ENCODE assay signal across 1 cellular context in the genomic region with DNA sequence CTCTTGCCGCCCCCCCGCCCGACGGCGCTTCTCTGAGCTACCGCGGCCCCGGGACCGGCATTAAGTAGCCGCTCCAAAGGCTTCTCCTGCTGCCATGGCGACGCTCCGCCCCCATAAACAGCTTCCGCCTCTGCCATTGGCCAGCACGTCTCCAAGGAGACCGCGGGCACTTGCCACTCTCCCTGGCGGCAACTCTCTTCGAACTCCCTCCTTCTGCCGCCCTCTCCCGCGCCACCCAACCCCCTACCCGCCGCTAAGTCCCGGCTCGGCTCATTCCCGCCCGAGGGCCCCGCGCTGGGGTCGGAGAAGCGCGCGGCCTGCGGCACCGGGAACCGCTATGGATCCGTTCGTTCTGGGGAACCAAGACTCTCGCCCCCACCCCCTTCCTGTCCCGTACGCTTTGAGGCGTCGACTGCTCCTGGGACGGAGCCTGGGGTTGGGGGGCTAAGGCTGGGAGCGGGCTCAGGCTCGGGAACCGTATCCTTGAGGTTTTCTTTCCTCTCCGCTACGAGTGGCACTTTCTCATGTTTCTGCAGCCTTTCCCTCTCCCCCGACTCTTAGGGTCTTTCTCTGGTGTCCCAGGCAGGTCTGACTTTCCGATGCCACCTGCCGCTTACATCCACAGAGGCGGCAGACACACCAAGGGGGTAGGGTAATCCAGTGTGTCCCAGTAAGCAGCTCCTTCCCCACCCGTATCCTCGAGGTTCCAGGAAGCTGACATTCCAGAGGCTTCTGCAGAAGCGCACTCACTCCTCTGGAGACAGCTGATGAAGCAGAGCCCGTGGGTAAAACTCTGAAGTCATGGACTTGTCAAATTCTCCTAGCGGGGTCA.
TF ChIP-seq lines count a peak whose summit lies in the region.

A gene with protein sequence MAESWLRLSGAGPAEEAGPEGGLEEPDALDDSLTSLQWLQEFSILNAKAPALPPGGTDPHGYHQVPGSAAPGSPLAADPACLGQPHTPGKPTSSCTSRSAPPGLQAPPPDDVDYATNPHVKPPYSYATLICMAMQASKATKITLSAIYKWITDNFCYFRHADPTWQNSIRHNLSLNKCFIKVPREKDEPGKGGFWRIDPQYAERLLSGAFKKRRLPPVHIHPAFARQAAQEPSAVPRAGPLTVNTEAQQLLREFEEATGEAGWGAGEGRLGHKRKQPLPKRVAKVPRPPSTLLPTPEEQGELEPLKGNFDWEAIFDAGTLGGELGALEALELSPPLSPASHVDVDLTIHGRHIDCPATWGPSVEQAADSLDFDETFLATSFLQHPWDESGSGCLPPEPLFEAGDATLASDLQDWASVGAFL (minus strand): TSS at position 34 of the 832 bp plus-strand sequence. CDS start 850 bp downstream, outside the sequence.

TF ChIP-seq in K562, 482 proteins besides CTCF, POLR2A, EP300 and RAD21 (continued from another document and continues in another):
- TF ChIP-seq, protein P1, sequence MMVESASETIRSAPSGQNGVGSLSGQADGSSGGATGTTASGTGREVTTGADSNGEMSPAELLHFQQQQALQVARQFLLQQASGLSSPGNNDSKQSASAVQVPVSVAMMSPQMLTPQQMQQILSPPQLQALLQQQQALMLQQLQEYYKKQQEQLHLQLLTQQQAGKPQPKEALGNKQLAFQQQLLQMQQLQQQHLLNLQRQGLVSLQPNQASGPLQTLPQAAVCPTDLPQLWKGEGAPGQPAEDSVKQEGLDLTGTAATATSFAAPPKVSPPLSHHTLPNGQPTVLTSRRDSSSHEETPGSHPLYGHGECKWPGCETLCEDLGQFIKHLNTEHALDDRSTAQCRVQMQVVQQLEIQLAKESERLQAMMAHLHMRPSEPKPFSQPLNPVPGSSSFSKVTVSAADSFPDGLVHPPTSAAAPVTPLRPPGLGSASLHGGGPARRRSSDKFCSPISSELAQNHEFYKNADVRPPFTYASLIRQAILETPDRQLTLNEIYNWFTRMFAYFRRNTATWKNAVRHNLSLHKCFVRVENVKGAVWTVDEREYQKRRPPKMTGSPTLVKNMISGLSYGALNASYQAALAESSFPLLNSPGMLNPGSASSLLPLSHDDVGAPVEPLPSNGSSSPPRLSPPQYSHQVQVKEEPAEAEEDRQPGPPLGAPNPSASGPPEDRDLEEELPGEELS (CRISPR knock-in tag; IDR thresholded peaks at IDR 0.05; ENCODE audit: borderline replicate concordance): 0 out of 2 replicates have a peak, but pooled peaks have one; percentile 29
- TF ChIP-seq ZNF316 (IDR thresholded peaks at IDR 0.05) (no peak), RFX1 (IDR thresholded peaks at IDR 0.05) (peak; percentile 99), HCFC1 (IDR thresholded peaks at IDR 0.05; ENCODE audit: low read depth, low read length) (peak; percentile 36; the same call in 1 of the 2 replicates), EGR1 (conservative IDR thresholded peaks at IDR 0.05) (peak; percentile 85), CHD2 (IDR thresholded peaks at IDR 0.05; ENCODE audit: low read depth, low read length) (peak; percentile 63; the same call in 1 of the 2 replicates), YY1 (IDR thresholded peaks at IDR 0.05; ENCODE audit: borderline replicate concordance in 1 of 3, control insufficient read depth in 1 of 3, extremely low read depth in 1 of 3, insufficient read depth in 3 of 3, insufficient read length in 1 of 3, insufficient replicate concordance in 2 of 3, low read depth in 1 of 3, low read length in 2 of 3) (peak in 1 of 3 experiments; percentile 25), POLR2G (IDR thresholded peaks at IDR 0.05; ENCODE audit: low read depth, low read length) (peak; percentile 86), CEBPB (tag; IDR thresholded peaks at IDR 0.05) (no peak), PHF20 (IDR thresholded peaks at IDR 0.05; ENCODE audit: partially characterized antibody) (no peak), ZNF12 (CRISPR knock-in tag; IDR thresholded peaks at IDR 0.05) (no peak), TBP (optimal IDR thresholded peaks at IDR 0.05; ENCODE audit: low read depth, low read length) (no peak), FOXJ3 (CRISPR knock-in tag; IDR thresholded peaks at IDR 0.05) (peak; percentile 93), TBL1XR1 (IDR thresholded peaks at IDR 0.05; ENCODE audit: low read length in 2 of 2) (peak in 1 of 2 experiments; percentile 73; a peak in 1 of 4 replicates), HEY1 (CRISPR knock-in tag; IDR thresholded peaks at IDR 0.05; ENCODE audit: borderline replicate concordance) (no peak), NEUROD1 (IDR thresholded peaks at IDR 0.05; ENCODE audit: borderline replicate concordance, low read depth, low read length, partially characterized antibody) (peak; percentile 99), CSDE1 (IDR thresholded peaks at IDR 0.05) (peak in 1 of 2 experiments; percentile 93; a peak in 2 of 4 replicates), HMGN3 (IDR thresholded peaks at IDR 0.05; ENCODE audit: borderline replicate concordance, extremely low read depth, insufficient read length, low read depth, low read length) (peak; percentile 56), FOS (IDR thresholded peaks at IDR 0.05; ENCODE audit: extremely low read depth, insufficient read length) (peak; percentile 81), RBM22 (IDR thresholded peaks at IDR 0.05; ENCODE audit: low read depth, low read length, poor library complexity, severe bottlenecking) (peak; percentile 100), HDAC2 (IDR thresholded peaks at IDR 0.05) (0 out of 2 replicates have a peak, but pooled peaks have one; percentile 37), ZNF717 (CRISPR knock-in tag; IDR thresholded peaks at IDR 0.05) (peak; percentile 77; the same call in 1 of the 2 replicates), SAP30 (IDR thresholded peaks at IDR 0.05; ENCODE audit: borderline replicate concordance, insufficient read depth, low read depth, low read length, poor library complexity, severe bottlenecking) (peak; percentile 84), SIN3A (IDR thresholded peaks at IDR 0.05; ENCODE audit: borderline replicate concordance in 2 of 2, control insufficient read depth in 1 of 2, low read depth in 2 of 2, low read length in 2 of 2) (peak; percentile 96 to 99), ZNF589 (CRISPR knock-in tag; IDR thresholded peaks at IDR 0.05; ENCODE audit: low read depth) (no peak), GABPB1 (CRISPR knock-in tag; IDR thresholded peaks at IDR 0.05) (peak; percentile 18; the same call in 1 of the 2 replicates), FOXJ2 (tag; IDR thresholded peaks at IDR 0.05) (peak; percentile 99), EHMT2 (IDR thresholded peaks at IDR 0.05) (no peak), PCBP1 (IDR thresholded peaks at IDR 0.05; ENCODE audit: low read depth, low read length, poor library complexity, severe bottlenecking) (peak; percentile 97), PCBP2 (IDR thresholded peaks at IDR 0.05; ENCODE audit: low read depth, low read length, poor library complexity, severe bottlenecking) (no peak), MEF2D (tag; conservative IDR thresholded peaks at IDR 0.05; ENCODE audit: low read depth) (no peak), ZNF121 (CRISPR knock-in tag; conservative IDR thresholded peaks at IDR 0.05) (0 out of 2 replicates have a peak, but pooled peaks have one; percentile 3), BMI1 (IDR thresholded peaks at IDR 0.05; ENCODE audit: low read length) (peak; percentile 97), HMG20A (CRISPR knock-in tag; conservative IDR thresholded peaks at IDR 0.05) (no peak), TEAD1 (CRISPR knock-in tag; IDR thresholded peaks at IDR 0.05) (peak in 1 of 2 experiments; percentile 67; a peak in 1 of 4 replicates)
- TF ChIP-seq, protein P2, sequence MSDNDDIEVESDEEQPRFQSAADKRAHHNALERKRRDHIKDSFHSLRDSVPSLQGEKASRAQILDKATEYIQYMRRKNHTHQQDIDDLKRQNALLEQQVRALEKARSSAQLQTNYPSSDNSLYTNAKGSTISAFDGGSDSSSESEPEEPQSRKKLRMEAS (CRISPR knock-in tag; IDR thresholded peaks at IDR 0.05): peak; percentile 41
- TF ChIP-seq, protein P3, sequence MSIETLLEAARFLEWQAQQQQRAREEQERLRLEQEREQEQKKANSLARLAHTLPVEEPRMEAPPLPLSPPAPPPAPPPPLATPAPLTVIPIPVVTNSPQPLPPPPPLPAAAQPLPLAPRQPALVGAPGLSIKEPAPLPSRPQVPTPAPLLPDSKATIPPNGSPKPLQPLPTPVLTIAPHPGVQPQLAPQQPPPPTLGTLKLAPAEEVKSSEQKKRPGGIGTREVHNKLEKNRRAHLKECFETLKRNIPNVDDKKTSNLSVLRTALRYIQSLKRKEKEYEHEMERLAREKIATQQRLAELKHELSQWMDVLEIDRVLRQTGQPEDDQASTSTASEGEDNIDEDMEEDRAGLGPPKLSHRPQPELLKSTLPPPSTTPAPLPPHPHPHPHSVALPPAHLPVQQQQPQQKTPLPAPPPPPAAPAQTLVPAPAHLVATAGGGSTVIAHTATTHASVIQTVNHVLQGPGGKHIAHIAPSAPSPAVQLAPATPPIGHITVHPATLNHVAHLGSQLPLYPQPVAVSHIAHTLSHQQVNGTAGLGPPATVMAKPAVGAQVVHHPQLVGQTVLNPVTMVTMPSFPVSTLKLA (conservative IDR thresholded peaks at IDR 0.05): peak in 1 of 2 experiments; percentile 58; a peak in 1 of 4 replicates
- TF ChIP-seq, protein P4, sequence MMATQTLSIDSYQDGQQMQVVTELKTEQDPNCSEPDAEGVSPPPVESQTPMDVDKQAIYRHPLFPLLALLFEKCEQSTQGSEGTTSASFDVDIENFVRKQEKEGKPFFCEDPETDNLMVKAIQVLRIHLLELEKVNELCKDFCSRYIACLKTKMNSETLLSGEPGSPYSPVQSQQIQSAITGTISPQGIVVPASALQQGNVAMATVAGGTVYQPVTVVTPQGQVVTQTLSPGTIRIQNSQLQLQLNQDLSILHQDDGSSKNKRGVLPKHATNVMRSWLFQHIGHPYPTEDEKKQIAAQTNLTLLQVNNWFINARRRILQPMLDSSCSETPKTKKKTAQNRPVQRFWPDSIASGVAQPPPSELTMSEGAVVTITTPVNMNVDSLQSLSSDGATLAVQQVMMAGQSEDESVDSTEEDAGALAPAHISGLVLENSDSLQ (IDR thresholded peaks at IDR 0.05): peak; percentile 52; the same call in 1 of the 2 replicates
- TF ChIP-seq, protein P5, sequence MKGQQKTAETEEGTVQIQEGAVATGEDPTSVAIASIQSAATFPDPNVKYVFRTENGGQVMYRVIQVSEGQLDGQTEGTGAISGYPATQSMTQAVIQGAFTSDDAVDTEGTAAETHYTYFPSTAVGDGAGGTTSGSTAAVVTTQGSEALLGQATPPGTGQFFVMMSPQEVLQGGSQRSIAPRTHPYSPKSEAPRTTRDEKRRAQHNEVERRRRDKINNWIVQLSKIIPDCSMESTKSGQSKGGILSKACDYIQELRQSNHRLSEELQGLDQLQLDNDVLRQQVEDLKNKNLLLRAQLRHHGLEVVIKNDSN (CRISPR knock-in tag; IDR thresholded peaks at IDR 0.05): 0 out of 2 replicates have a peak, but pooled peaks have one; percentile 29
- TF ChIP-seq, protein P6, sequence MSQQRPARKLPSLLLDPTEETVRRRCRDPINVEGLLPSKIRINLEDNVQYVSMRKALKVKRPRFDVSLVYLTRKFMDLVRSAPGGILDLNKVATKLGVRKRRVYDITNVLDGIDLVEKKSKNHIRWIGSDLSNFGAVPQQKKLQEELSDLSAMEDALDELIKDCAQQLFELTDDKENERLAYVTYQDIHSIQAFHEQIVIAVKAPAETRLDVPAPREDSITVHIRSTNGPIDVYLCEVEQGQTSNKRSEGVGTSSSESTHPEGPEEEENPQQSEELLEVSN (IDR thresholded peaks at IDR 0.05; ENCODE audit: borderline replicate concordance in 1 of 2, extremely low read depth in 1 of 2, insufficient read depth in 1 of 2, insufficient read length in 1 of 2, low read depth in 1 of 2, low read length in 1 of 2, poor library complexity in 1 of 2, severe bottlenecking in 1 of 2): peak in 1 of 2 experiments; percentile 57
- TF ChIP-seq, protein P7, sequence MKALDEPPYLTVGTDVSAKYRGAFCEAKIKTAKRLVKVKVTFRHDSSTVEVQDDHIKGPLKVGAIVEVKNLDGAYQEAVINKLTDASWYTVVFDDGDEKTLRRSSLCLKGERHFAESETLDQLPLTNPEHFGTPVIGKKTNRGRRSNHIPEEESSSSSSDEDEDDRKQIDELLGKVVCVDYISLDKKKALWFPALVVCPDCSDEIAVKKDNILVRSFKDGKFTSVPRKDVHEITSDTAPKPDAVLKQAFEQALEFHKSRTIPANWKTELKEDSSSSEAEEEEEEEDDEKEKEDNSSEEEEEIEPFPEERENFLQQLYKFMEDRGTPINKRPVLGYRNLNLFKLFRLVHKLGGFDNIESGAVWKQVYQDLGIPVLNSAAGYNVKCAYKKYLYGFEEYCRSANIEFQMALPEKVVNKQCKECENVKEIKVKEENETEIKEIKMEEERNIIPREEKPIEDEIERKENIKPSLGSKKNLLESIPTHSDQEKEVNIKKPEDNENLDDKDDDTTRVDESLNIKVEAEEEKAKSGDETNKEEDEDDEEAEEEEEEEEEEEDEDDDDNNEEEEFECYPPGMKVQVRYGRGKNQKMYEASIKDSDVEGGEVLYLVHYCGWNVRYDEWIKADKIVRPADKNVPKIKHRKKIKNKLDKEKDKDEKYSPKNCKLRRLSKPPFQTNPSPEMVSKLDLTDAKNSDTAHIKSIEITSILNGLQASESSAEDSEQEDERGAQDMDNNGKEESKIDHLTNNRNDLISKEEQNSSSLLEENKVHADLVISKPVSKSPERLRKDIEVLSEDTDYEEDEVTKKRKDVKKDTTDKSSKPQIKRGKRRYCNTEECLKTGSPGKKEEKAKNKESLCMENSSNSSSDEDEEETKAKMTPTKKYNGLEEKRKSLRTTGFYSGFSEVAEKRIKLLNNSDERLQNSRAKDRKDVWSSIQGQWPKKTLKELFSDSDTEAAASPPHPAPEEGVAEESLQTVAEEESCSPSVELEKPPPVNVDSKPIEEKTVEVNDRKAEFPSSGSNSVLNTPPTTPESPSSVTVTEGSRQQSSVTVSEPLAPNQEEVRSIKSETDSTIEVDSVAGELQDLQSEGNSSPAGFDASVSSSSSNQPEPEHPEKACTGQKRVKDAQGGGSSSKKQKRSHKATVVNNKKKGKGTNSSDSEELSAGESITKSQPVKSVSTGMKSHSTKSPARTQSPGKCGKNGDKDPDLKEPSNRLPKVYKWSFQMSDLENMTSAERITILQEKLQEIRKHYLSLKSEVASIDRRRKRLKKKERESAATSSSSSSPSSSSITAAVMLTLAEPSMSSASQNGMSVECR (CRISPR knock-in tag; IDR thresholded peaks at IDR 0.05): peak; percentile 93
- TF ChIP-seq, protein P8, sequence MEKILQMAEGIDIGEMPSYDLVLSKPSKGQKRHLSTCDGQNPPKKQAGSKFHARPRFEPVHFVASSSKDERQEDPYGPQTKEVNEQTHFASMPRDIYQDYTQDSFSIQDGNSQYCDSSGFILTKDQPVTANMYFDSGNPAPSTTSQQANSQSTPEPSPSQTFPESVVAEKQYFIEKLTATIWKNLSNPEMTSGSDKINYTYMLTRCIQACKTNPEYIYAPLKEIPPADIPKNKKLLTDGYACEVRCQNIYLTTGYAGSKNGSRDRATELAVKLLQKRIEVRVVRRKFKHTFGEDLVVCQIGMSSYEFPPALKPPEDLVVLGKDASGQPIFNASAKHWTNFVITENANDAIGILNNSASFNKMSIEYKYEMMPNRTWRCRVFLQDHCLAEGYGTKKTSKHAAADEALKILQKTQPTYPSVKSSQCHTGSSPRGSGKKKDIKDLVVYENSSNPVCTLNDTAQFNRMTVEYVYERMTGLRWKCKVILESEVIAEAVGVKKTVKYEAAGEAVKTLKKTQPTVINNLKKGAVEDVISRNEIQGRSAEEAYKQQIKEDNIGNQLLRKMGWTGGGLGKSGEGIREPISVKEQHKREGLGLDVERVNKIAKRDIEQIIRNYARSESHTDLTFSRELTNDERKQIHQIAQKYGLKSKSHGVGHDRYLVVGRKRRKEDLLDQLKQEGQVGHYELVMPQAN (IDR thresholded peaks at IDR 0.05; ENCODE audit: borderline replicate concordance): peak; percentile 86
